Comparison of ENCODE assay signal across 1 cellular context in genomic region chr19:19743176-19743575, GRCh38.
TF ChIP-seq lines count a peak whose summit lies in the region.

No MANE protein-coding gene starts in this region.

TF ChIP-seq in HepG2, 621 proteins besides CTCF, POLR2A, EP300 and RAD21 (continued from another document):
- TF ChIP-seq ZNF580 (CRISPR knock-in tag; IDR thresholded peaks at IDR 0.05; ENCODE audit: borderline replicate concordance, low read depth) (no peak), KLF6 (CRISPR knock-in tag; IDR thresholded peaks at IDR 0.05) (no peak), HNRNPL (IDR thresholded peaks at IDR 0.05; ENCODE audit: low read depth, low read length) (no peak), ZNF549 (CRISPR knock-in tag; IDR thresholded peaks at IDR 0.05) (no peak), REST (IDR thresholded peaks at IDR 0.05; ENCODE audit: borderline replicate concordance in 1 of 2, low read depth in 1 of 2, low read length in 2 of 2) (no peak), NONO (IDR thresholded peaks at IDR 0.05) (no peak), NONO (CRISPR knock-in tag; conservative IDR thresholded peaks at IDR 0.05) (no peak), HNRNPH1 (optimal IDR thresholded peaks at IDR 0.05; ENCODE audit: low read depth, low read length) (no peak), CBX5 (CRISPR knock-in tag; IDR thresholded peaks at IDR 0.05; ENCODE audit: borderline replicate concordance) (no peak), MXI1 (IDR thresholded peaks at IDR 0.05; ENCODE audit: borderline replicate concordance, low read depth, low read length) (no peak), ZNF451 (CRISPR knock-in tag; IDR thresholded peaks at IDR 0.05) (no peak), ARID4A (CRISPR knock-in tag; IDR thresholded peaks at IDR 0.05; ENCODE audit: borderline replicate concordance) (no peak)
